1 cellular context compared by ENCODE assay signal in genomic region chr6:35441205-35441604, GRCh38.
TF ChIP-seq lines count a peak whose summit lies in the region.

No MANE protein-coding gene starts in this region.

TF ChIP-seq in IMR-90, 13 proteins besides CTCF, POLR2A, EP300 and RAD21:
- TF ChIP-seq NFE2L2 (IDR thresholded peaks at IDR 0.05; ENCODE audit: low read depth, low read length) (no peak), CEBPB (IDR thresholded peaks at IDR 0.05; ENCODE audit: low read depth, low read length) (no peak), RFX5 (IDR thresholded peaks at IDR 0.05; ENCODE audit: low read depth, low read length) (no peak), FOS (IDR thresholded peaks at IDR 0.05; ENCODE audit: low read depth, low read length) (no peak), USF2 (IDR thresholded peaks at IDR 0.05; ENCODE audit: low read depth, low read length) (no peak), MAFK (IDR thresholded peaks at IDR 0.05; ENCODE audit: low read depth, low read length) (no peak), ELK1 (IDR thresholded peaks at IDR 0.05; ENCODE audit: borderline replicate concordance, low read depth, low read length) (no peak), SMC3 (IDR thresholded peaks at IDR 0.05; ENCODE audit: low read depth, low read length) (no peak)
